20 cellular contexts compared by ENCODE assay signal in genomic region chr2:45443012-45443411, GRCh38.
DNase-seq lines count a peak whose midpoint lies in the region; ATAC-seq and TF ChIP-seq lines count a peak whose summit lies in the region.
"Had no signal": no experiment of that assay in that cellular context is flagged by ENCODE, and none has a peak within 500 bp of the region (broad histone marks: within the 10 kb centered on the region; RNA-seq: fewer than 3 reads in every experiment).

No MANE protein-coding gene starts in this region.

- no peaks in the 10 kb centered on the region for H3K36me3 ChIP-seq in GM23338 (ENCODE audit: insufficient read depth)
- no peaks in the 10 kb centered on the region for H3K36me3 ChIP-seq in MM.1S (replicated peaks; ENCODE audit: insufficient read depth, low read length)
- H3K36me3 ChIP-seq: Peyer's patch had no signal

- H4K20me1 ChIP-seq in GM23338 (replicated peaks; ENCODE audit: insufficient read depth), result no peaks in the 10 kb centered on the region
- no peaks in the 10 kb centered on the region for H4K20me1 ChIP-seq in MM.1S (ENCODE audit: insufficient read depth, low read length)

- no peaks in the 10 kb centered on the region for H3K9me2 ChIP-seq in GM23338 (ENCODE audit: insufficient read depth)
- H3K9me2 ChIP-seq in MM.1S (replicated peaks; ENCODE audit: insufficient read depth, low read length), result no peaks in the 10 kb centered on the region

- H3K4me3 Mint-ChIP-seq in GM23338 (no peak overlapping the region), WTC11 (no peak overlapping the region), osteocyte (ENCODE audit: unreplicated experiment) (no peak overlapping the region)
- H3K4me3 Mint-ChIP-seq: CD8-positive, alpha-beta T cell had no signal

- POLR2A ChIA-PET in WTC11 (lab: Charles Lee), result no interaction called here

- H3K4me1 Mint-ChIP-seq in GM23338 (no peaks in the 10 kb centered on the region; the same call in 2 of the 3 replicates), WTC11 (no peaks in the 10 kb centered on the region; the same call in 1 of the 2 replicates), osteocyte (ENCODE audit: unreplicated experiment) (peaks cover 63% of the 10 kb centered on the region)

- H3K9me3 ChIP-seq in MM.1S (replicated peaks; ENCODE audit: insufficient read depth, low read length), result no peaks in the 10 kb centered on the region
- H3K9me3 ChIP-seq: Caco-2, Peyer's patch had no signal

- no peak overlapping the region for H3K27ac ChIP-seq in GM23338 (ENCODE audit: low read depth)
- no peak overlapping the region for H3K27ac ChIP-seq in MM.1S (ENCODE audit: low read length)
- H3K27ac ChIP-seq: C4-2B, HL-60, Peyer's patch had no signal

- H3K27me3 Mint-ChIP-seq in GM23338 (ENCODE audit: insufficient read depth, low read depth, poor library complexity) (peaks cover 2% of the 10 kb centered on the region), WTC11 (ENCODE audit: low read depth) (no peaks in the 10 kb centered on the region), osteocyte (ENCODE audit: unreplicated experiment) (no peaks in the 10 kb centered on the region)

- no peaks in the 10 kb centered on the region for H3F3A ChIP-seq in GM23338 (replicated peaks; ENCODE audit: low read depth)
- peaks cover 45% of the 10 kb centered on the region for H3F3A ChIP-seq in MM.1S (ENCODE audit: insufficient read depth, low read length)

- ATAC-seq in GM23338 (no peak), WTC11 (no peak), HG03025 (IDR thresholded peaks at IDR 0.05; ENCODE audit: low FRiP score, unreplicated experiment) (no peak), GM19351 (IDR thresholded peaks at IDR 0.05; ENCODE audit: unreplicated experiment) (no peak)
- ATAC-seq: CD8-positive, alpha-beta T cell had no signal

- TF ChIP-seq CTCF in GM23338 (conservative IDR thresholded peaks at IDR 0.05; ENCODE audit: low read depth in 2 of 2) (no peak), MM.1S (IDR thresholded peaks at IDR 0.05; ENCODE audit: low read length) (no peak), WTC11 (IDR thresholded peaks at IDR 0.05) (no peak), osteocyte (IDR thresholded peaks at IDR 0.05) (no peak)

- CTCF ChIA-PET in WTC11 (lab: Charles Lee), result interaction anchor here (0.9 kb wide), 1 partner anchor 442 kb away, joined by 3 read pairs; no protein-coding TSS in a partner anchor

- H3K36me3 Mint-ChIP-seq in GM23338 (ENCODE audit: low read depth) (peaks cover 3% of the 10 kb centered on the region; the same call in 2 of the 3 replicates), WTC11 (no peaks in the 10 kb centered on the region; the same call in 1 of the 2 replicates), osteocyte (ENCODE audit: unreplicated experiment) (peaks cover 11% of the 10 kb centered on the region)

- peak overlapping the region; percentile 26; the same call in 1 of the 2 replicates for H3K27ac Mint-ChIP-seq in GM23338
- 0 out of 2 replicates have a peak overlapping the region, but pooled peaks have one; percentile 0 for H3K27ac Mint-ChIP-seq in WTC11
- peak overlapping the region; percentile 6 for H3K27ac Mint-ChIP-seq in osteocyte (ENCODE audit: unreplicated experiment)
- H3K27ac Mint-ChIP-seq: CD8-positive, alpha-beta T cell had no signal

- H2AFZ ChIP-seq in GM23338 (no peak overlapping the region), MM.1S (ENCODE audit: low read length) (no peak overlapping the region)

- H3K27me3 ChIP-seq in GM23338 (ENCODE audit: insufficient read depth) (no peaks in the 10 kb centered on the region), MM.1S (replicated peaks; ENCODE audit: insufficient read depth, low read length) (no peaks in the 10 kb centered on the region)
- H3K27me3 ChIP-seq: Peyer's patch had no signal

- H3K9me3 Mint-ChIP-seq in GM23338, result no peaks in the 10 kb centered on the region
- H3K9me3 Mint-ChIP-seq in WTC11, result peaks cover 3% of the 10 kb centered on the region; the same call in 1 of the 2 replicates
- H3K9me3 Mint-ChIP-seq in osteocyte (ENCODE audit: unreplicated experiment), result no peaks in the 10 kb centered on the region

- H3K4me2 ChIP-seq in GM23338, result no peak overlapping the region
- peak overlapping the region; percentile 10; the same call in 1 of the 2 replicates for H3K4me2 ChIP-seq in MM.1S (ENCODE audit: low read depth, low read length)

- H3K9ac ChIP-seq in MM.1S (ENCODE audit: low read length), result no peak overlapping the region

- DNase-seq in GM23338 (ENCODE audit: low spot score) (no peak), MM.1S (no peak), WTC11 (ENCODE audit: low spot score) (no peak), osteocyte (ENCODE audit: extremely low spot score, unreplicated experiment) (no peak), C1 segment of cervical spinal cord (lab: John Stamatoyannopoulos, UW) (no peak)
- DNase-seq: Caco-2; CD8-positive, alpha-beta T cell; DMS 273 treated with DMSO at 0.1 percent for 48 hours; DMS79 treated with DMSO at 0.1 percent for 48 hours; NCI-H2029; NCI-H446; NCI-H524 treated with DMSO at 0.1 percent for 48 hours; NCI-H774; NK-92 treated with Interleukin-12 subunit alpha and Interleukin-12 subunit beta, amount 100 ng/mL, for 24 hours; Peyer's patch; SHP77 treated with DMSO at 0.1 percent for 48 hours had no signal

- H3K79me2 ChIP-seq in GM23338 (replicated peaks; ENCODE audit: insufficient read depth), result no peaks in the 10 kb centered on the region
- H3K79me2 ChIP-seq in MM.1S (ENCODE audit: low read length), result peaks cover 9% of the 10 kb centered on the region; the same call in 1 of the 2 replicates

- H3K4me3 ChIP-seq in GM23338 (no peak overlapping the region), MM.1S (ENCODE audit: low read length) (no peak overlapping the region)
- H3K4me3 ChIP-seq: Peyer's patch had no signal

- H3K4me1 ChIP-seq in GM23338 (ENCODE audit: insufficient read depth) (no peaks in the 10 kb centered on the region), MM.1S (ENCODE audit: low read length) (peaks cover 52% of the 10 kb centered on the region)
- H3K4me1 ChIP-seq: Peyer's patch had no signal

TF ChIP-seq in GM23338, 12 proteins besides CTCF, POLR2A, EP300 and RAD21 (continues in another document):
- TF ChIP-seq POLR2AphosphoS5 (IDR thresholded peaks at IDR 0.05; ENCODE audit: low read depth), result no peak

TF ChIP-seq in WTC11, 78 proteins besides CTCF, POLR2A, EP300 and RAD21 (continues in another document):
- TF ChIP-seq HMGXB4 (CRISPR knock-in tag; IDR thresholded peaks at IDR 0.05), result no peak
- no peak for TF ChIP-seq ZNF416 (CRISPR knock-in tag; IDR thresholded peaks at IDR 0.05)
- TF ChIP-seq ERG (CRISPR knock-in tag; IDR thresholded peaks at IDR 0.05), result no peak
- no peak for TF ChIP-seq MLX (CRISPR knock-in tag; IDR thresholded peaks at IDR 0.05)
- TF ChIP-seq ZBTB43 (CRISPR knock-in tag; IDR thresholded peaks at IDR 0.05), result no peak
- no peak for TF ChIP-seq USF1 (CRISPR knock-in tag; IDR thresholded peaks at IDR 0.05)
- no peak for TF ChIP-seq ZNF671 (CRISPR knock-in tag; IDR thresholded peaks at IDR 0.05)
